Comparison of ENCODE assay signal across 26 cellular contexts in the genomic region with DNA sequence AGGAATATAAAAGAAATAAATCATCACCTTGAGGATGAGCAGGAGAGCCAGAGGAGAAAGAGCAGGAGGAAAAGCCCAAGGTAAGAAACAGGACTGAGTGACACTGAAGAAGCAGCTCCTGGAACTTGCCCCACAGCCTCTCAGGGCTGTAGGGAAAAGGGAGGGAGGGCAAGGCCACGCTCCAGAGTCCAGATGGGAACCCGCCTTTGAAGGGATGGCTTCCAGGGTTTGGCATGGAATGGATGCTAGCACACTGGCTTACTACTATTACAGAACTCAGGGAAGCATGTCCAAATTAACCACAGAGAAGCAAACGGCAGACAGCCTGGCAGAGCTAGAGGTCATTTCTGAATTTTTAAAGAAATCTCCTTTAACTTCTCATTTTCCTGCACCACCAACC.
DNase-seq lines count a peak whose midpoint lies in the region; ATAC-seq, FAIRE-seq and TF ChIP-seq lines count a peak whose summit lies in the region.
"Had no signal": no experiment of that assay in that cellular context is flagged by ENCODE, and none has a peak within 500 bp of the region (broad histone marks: within the 10 kb centered on the region; RNA-seq: fewer than 3 reads in every experiment).

No MANE protein-coding gene starts in this region.

- ATAC-seq in HG03280 (IDR thresholded peaks at IDR 0.05; ENCODE audit: unreplicated experiment): no peak
- ATAC-seq in HG02938 (IDR thresholded peaks at IDR 0.05; ENCODE audit: unreplicated experiment): no peak
- ATAC-seq: activated T-cell treated with anti-CD3 and anti-CD28 coated beads, Interleukin-2, amount 50 U/mL, for 72 hours; lower lobe of right lung; natural killer cell; T-helper 17 cell had no signal

- DNase-seq in DMS 273 (lab: John Stamatoyannopoulos, UW; ENCODE audit: unreplicated experiment): peak; percentile 90
- DNase-seq in RCC 7860 (ENCODE audit: low spot score): peak; percentile 5
- DNase-seq in fibroblast of peridontal ligament (ENCODE audit: extremely low read depth): peak; percentile 15
- DNase-seq in NAMALWA (ENCODE audit: low spot score): no peak
- DNase-seq in SW480 (ENCODE audit: low spot score): no peak
- DNase-seq: ACHN; activated CD4-positive, alpha-beta T cell treated with anti-CD3 and anti-CD28 coated beads, Interleukin-2, amount 50 U/mL, for 4 hours; activated naive CD4-positive, alpha-beta T cell treated with Interleukin-2 at 50 U/mL for 16 hours; activated T-cell treated with anti-CD3 and anti-CD28 coated beads, Interleukin-2, amount 50 U/mL, for 72 hours; effector CD4-positive, alpha-beta T cell; islet precursor cell; lower lobe of right lung; MV-4-11; natural killer cell; NCI-H146; occipital lobe; stimulated activated CD4-positive, alpha-beta T cell treated with anti-CD3 and anti-CD28 coated beads, Interleukin-4, amount 100 ng/mL, for 24 hours; T-helper 17 cell; transverse colon had no signal

- H3K4me3 ChIP-seq in neutrophil (ENCODE audit: low read depth in 1 of 2, low read length in 1 of 2): no peak overlapping the region
- H3K4me3 ChIP-seq: HAP-1, lower lobe of right lung, prostate gland, SK-N-MC, transverse colon had no signal

- H3K4me1 ChIP-seq in neutrophil (ENCODE audit: control insufficient read depth in 1 of 2, insufficient read depth in 1 of 2, low read depth in 1 of 2, low read length in 1 of 2): peaks cover 75 to 80% of the 10 kb centered on the region in 2 experiments
- H3K4me1 ChIP-seq: HAP-1, prostate gland had no signal

- no peak for FAIRE-seq in RCC 7860 (lab: Jason Lieb, UNC)
- FAIRE-seq: colon had no signal

- TF ChIP-seq CTCF in neutrophil (IDR thresholded peaks at IDR 0.05): no peak

- H3K9me3 ChIP-seq in neutrophil: no peaks in the 10 kb centered on the region
- H3K9me3 ChIP-seq: HAP-1, lower lobe of right lung, prostate gland, transverse colon had no signal

- no peaks in the 10 kb centered on the region for H3K27me3 ChIP-seq in neutrophil
- H3K27me3 ChIP-seq: transverse colon had no signal

- H3K36me3 ChIP-seq in neutrophil: no peaks in the 10 kb centered on the region
- H3K36me3 ChIP-seq: HAP-1, lower lobe of right lung, prostate gland, transverse colon had no signal

- H3K27ac ChIP-seq in neutrophil: peak overlapping the region; percentile 55
- H3K27ac ChIP-seq: lower lobe of right lung, prostate gland, SK-N-MC, transverse colon had no signal

Comparison
In these comparisons a context has a peak if more than half of its experiments do, and no peak if none do; other contexts are left out.
1. DNase-seq: peak in DMS 273 (single experiment), RCC 7860 (single experiment) and fibroblast of peridontal ligament (single experiment); none in NAMALWA (single experiment) and SW480 (single experiment).